ENCODE assay signal across 8 cellular contexts in genomic region chr16:81746566-81746965, GRCh38.
DNase-seq lines count a peak whose midpoint lies in the region; ATAC-seq and TF ChIP-seq lines count a peak whose summit lies in the region.

No MANE protein-coding gene starts in this region.

- no peaks in the 10 kb centered on the region for H3K27me3 ChIP-seq in brain microvascular endothelial cell (replicated peaks)
- H3K27me3 ChIP-seq in mucosa of rectum (ENCODE audit: control insufficient read depth in 2 of 2, insufficient read depth in 2 of 2, low read length in 2 of 2), result no peaks in the 10 kb centered on the region

- ATAC-seq in HG03159 (IDR thresholded peaks at IDR 0.05; ENCODE audit: unreplicated experiment), result peak; percentile 7
- ATAC-seq in HG02763 (IDR thresholded peaks at IDR 0.05; ENCODE audit: unreplicated experiment), result no peak
- no peak for ATAC-seq in HG03175 (IDR thresholded peaks at IDR 0.05; ENCODE audit: unreplicated experiment)
- no peak for ATAC-seq in GM21723 (IDR thresholded peaks at IDR 0.05; ENCODE audit: unreplicated experiment)

- DNase-seq in AG04449 (ENCODE audit: low read depth, low spot score) (no peak), brain microvascular endothelial cell (no peak), DMS 273 treated with DMSO at 0.1 percent for 48 hours (lab: John Stamatoyannopoulos, UW) (no peak)

- CTCF ChIA-PET in AG04449 (lab: Yijun Ruan, JAX), result no interaction called here

- POLR2A ChIA-PET in AG04449 (lab: Yijun Ruan, JAX), result no interaction called here

- H3K36me3 ChIP-seq in brain microvascular endothelial cell (replicated peaks) (no peaks in the 10 kb centered on the region), mucosa of rectum (ENCODE audit: control insufficient read depth in 2 of 2, insufficient read depth in 2 of 2, low read length in 2 of 2) (no peaks in the 10 kb centered on the region)

- H3K4me3 ChIP-seq in AG04449 (ENCODE audit: low read depth, low read length) (peak overlapping the region; percentile 50), brain microvascular endothelial cell (ENCODE audit: low read depth, low read length) (peak overlapping the region; percentile 44), mucosa of rectum (ENCODE audit: low read length in 2 of 2) (peak overlapping the region; percentile 52 to 73)

- peaks cover 4 to 5% of the 10 kb centered on the region in 2 donors for H3K4me1 ChIP-seq in mucosa of rectum (ENCODE audit: control insufficient read depth in 2 of 2, insufficient read depth in 2 of 2, low read length in 2 of 2)

- H3K9ac ChIP-seq in mucosa of rectum (ENCODE audit: low read depth in 1 of 2, low read length in 2 of 2), result no peak overlapping the region

- H3K27ac ChIP-seq in brain microvascular endothelial cell (no peak overlapping the region), mucosa of rectum (ENCODE audit: low read depth in 2 of 2, low read length in 2 of 2) (no peak overlapping the region)

- no peaks in the 10 kb centered on the region for H3K9me3 ChIP-seq in mucosa of rectum (ENCODE audit: control insufficient read depth in 2 of 2, low read length in 2 of 2)

- in situ Hi-C loops in brain microvascular endothelial cell (cut with HindIII; ENCODE audit: low pct_ligation_motif_present, low sequenced_read_pairs), result loop anchor here (25.0 kb wide), 1 partner anchor 384 kb away; no protein-coding TSS in a partner anchor

- TF ChIP-seq CTCF in AG04449 (IDR thresholded peaks at IDR 0.05; ENCODE audit: insufficient read depth, low read length, missing control alignments) (no peak), brain microvascular endothelial cell (IDR thresholded peaks at IDR 0.05; ENCODE audit: low read depth, low read length, missing control alignments) (no peak)
